Comparison of ENCODE assay signal across 1 cellular context in the genomic region with DNA sequence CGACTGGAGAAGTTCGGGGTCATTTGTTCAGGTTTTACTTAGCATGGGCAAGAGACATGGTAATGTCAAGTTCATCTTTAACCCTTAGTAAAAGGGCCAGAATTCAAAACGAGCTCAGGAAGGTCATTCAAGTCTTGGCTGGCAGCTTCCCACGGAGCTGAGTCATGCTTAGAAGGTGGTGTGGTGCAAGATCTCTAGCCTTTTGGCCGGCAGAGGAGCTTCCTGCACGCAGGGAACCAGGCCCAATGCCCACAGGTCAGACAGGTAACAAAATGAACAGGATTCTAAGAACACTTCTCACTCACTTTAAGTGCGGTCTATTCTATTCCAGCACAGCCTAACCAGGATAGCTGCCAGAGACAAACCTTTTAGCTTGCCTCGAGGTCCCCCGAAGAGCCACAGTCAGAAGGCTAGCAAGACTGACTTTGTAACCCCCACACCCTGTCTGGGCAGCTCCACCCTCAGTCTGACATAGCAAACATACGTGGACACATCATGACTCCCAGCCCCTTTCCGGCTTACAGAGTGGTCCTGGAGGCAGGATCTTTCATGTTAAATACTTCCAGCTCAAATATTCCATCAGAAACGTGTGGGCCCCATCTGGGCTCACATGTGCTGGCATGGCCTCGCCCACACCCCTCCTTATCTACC.
TF ChIP-seq lines count a peak whose summit lies in the region.

No MANE protein-coding gene starts in this region.

TF ChIP-seq in GM23338, 12 proteins besides CTCF, POLR2A, EP300 and RAD21 (continued from another document):
- TF ChIP-seq, protein P1, sequence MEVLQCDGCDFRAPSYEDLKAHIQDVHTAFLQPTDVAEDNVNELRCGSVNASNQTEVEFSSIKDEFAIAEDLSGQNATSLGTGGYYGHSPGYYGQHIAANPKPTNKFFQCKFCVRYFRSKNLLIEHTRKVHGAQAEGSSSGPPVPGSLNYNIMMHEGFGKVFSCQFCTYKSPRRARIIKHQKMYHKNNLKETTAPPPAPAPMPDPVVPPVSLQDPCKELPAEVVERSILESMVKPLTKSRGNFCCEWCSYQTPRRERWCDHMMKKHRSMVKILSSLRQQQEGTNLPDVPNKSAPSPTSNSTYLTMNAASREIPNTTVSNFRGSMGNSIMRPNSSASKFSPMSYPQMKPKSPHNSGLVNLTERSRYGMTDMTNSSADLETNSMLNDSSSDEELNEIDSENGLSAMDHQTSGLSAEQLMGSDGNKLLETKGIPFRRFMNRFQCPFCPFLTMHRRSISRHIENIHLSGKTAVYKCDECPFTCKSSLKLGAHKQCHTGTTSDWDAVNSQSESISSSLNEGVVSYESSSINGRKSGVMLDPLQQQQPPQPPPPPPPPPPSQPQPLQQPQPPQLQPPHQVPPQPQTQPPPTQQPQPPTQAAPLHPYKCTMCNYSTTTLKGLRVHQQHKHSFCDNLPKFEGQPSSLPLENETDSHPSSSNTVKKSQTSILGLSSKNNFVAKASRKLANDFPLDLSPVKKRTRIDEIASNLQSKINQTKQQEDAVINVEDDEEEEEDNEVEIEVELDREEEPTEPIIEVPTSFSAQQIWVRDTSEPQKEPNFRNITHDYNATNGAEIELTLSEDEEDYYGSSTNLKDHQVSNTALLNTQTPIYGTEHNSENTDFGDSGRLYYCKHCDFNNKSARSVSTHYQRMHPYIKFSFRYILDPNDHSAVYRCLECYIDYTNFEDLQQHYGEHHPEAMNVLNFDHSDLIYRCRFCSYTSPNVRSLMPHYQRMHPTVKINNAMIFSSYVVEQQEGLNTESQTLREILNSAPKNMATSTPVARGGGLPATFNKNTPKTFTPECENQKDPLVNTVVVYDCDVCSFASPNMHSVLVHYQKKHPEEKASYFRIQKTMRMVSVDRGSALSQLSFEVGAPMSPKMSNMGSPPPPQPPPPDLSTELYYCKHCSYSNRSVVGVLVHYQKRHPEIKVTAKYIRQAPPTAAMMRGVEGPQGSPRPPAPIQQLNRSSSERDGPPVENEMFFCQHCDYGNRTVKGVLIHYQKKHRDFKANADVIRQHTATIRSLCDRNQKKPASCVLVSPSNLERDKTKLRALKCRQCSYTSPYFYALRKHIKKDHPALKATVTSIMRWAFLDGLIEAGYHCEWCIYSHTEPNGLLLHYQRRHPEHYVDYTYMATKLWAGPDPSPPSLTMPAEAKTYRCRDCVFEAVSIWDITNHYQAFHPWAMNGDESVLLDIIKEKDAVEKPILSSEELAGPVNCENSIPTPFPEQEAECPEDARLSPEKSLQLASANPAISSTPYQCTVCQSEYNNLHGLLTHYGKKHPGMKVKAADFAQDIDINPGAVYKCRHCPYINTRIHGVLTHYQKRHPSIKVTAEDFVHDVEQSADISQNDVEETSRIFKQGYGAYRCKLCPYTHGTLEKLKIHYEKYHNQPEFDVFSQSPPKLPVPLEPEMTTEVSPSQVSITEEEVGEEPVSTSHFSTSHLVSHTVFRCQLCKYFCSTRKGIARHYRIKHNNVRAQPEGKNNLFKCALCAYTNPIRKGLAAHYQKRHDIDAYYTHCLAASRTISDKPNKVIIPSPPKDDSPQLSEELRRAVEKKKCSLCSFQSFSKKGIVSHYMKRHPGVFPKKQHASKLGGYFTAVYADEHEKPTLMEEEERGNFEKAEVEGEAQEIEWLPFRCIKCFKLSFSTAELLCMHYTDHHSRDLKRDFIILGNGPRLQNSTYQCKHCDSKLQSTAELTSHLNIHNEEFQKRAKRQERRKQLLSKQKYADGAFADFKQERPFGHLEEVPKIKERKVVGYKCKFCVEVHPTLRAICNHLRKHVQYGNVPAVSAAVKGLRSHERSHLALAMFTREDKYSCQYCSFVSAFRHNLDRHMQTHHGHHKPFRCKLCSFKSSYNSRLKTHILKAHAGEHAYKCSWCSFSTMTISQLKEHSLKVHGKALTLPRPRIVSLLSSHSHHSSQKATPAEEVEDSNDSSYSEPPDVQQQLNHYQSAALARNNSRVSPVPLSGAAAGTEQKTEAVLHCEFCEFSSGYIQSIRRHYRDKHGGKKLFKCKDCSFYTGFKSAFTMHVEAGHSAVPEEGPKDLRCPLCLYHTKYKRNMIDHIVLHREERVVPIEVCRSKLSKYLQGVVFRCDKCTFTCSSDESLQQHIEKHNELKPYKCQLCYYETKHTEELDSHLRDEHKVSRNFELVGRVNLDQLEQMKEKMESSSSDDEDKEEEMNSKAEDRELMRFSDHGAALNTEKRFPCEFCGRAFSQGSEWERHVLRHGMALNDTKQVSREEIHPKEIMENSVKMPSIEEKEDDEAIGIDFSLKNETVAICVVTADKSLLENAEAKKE (CRISPR knock-in tag; IDR thresholded peaks at IDR 0.05) = no peak
- no peak for TF ChIP-seq REST (IDR thresholded peaks at IDR 0.05; ENCODE audit: unreplicated experiment)
- TF ChIP-seq POLR2AphosphoS5 (IDR thresholded peaks at IDR 0.05; ENCODE audit: low read depth) = no peak
- TF ChIP-seq EZH2phosphoT487 (IDR thresholded peaks at IDR 0.05; ENCODE audit: unreplicated experiment) = no peak
- TF ChIP-seq STAT1 (IDR thresholded peaks at IDR 0.05; ENCODE audit: unreplicated experiment) = no peak
- TF ChIP-seq JUNB (IDR thresholded peaks at IDR 0.05; ENCODE audit: unreplicated experiment) = no peak
- TF ChIP-seq EZH2 (IDR thresholded peaks at IDR 0.05; ENCODE audit: low read depth, unreplicated experiment) = no peak
- TF ChIP-seq ZNF331 (CRISPR knock-in tag; IDR thresholded peaks at IDR 0.05; ENCODE audit: low read depth) = no peak
- no peak for TF ChIP-seq ETS1 (IDR thresholded peaks at IDR 0.05)
- TF ChIP-seq NANOG (IDR thresholded peaks at IDR 0.05; ENCODE audit: borderline replicate concordance) = no peak
TF ChIP-seq in GM23338: peak in this region for 0.
